22 cellular contexts compared by ENCODE assay signal in genomic region chr17:79079421-79080200, GRCh38. TPM values are rescaled to one million over a fixed set of nuclear protein-coding genes. Genes with fewer than 3 reads are reported as not detected.
"Had no signal": no experiment of that assay in that cellular context is flagged by ENCODE, and none has a peak within 500 bp of the region (broad histone marks: within the 10 kb centered on the region; RNA-seq: fewer than 3 reads in every experiment).

No MANE protein-coding gene starts in this region.

- ATAC-seq: foreskin keratinocyte; left lobe of liver; natural killer cell treated with Interleukin-12 subunit alpha and Interleukin-12 subunit beta and Interleukin-15 and Interleukin-18, amount 100 ng/mL, for 72 hours; pancreas had no signal

- H3K4me3 ChIP-seq: coronary artery, neural progenitor cell, pancreas, prostate gland, sigmoid colon, skin epidermis, stomach, thoracic aorta, uterus had no signal

- H3K36me3 ChIP-seq: neural progenitor cell, uterus had no signal

- DNase-seq: effector CD4-positive, alpha-beta T cell; endodermal cell; erythroblast; foreskin keratinocyte; hippocampal formation; retina; sigmoid colon; stimulated activated CD4-positive, alpha-beta T cell treated with anti-CD3 and anti-CD28 coated beads, Interleukin-12 subunit alpha, Interleukin-12 subunit beta, amount 100 ng/mL, for 4 hours; stimulated activated naive CD4-positive, alpha-beta T cell; stomach; trophoblast cell; uterus had no signal

- H3K4me1 ChIP-seq: foreskin keratinocyte, pancreas, uterus had no signal

- H3K27ac ChIP-seq: coronary artery, foreskin keratinocyte, neural progenitor cell, pancreas, prostate gland, sigmoid colon, skin epidermis, stomach, thoracic aorta, uterus had no signal

- H3K9me3 ChIP-seq: pancreas, prostate gland, sigmoid colon, stomach, thoracic aorta, uterus had no signal

- H2AFZ ChIP-seq: neural progenitor cell had no signal

- FAIRE-seq: endothelial cell of umbilical vein, islet of Langerhans, pancreas had no signal

- H3K9ac ChIP-seq: neural progenitor cell had no signal

- H3K4me2 ChIP-seq: neural progenitor cell had no signal

- H3K27me3 ChIP-seq: foreskin keratinocyte, pancreas, sigmoid colon, stomach, uterus had no signal

RNA-seq across cellular contexts. Expression of gene C1QTNF1, which starts 55.6 kb away (rescaled TPM):
- total RNA-seq: natural killer cell treated with Interleukin-12 subunit alpha and Interleukin-12 subunit beta and Interleukin-15 and Interleukin-18, amount 100 ng/mL, for 72 hours had no signal
